ENCODE assay signal across 1 cellular context in the genomic region with DNA sequence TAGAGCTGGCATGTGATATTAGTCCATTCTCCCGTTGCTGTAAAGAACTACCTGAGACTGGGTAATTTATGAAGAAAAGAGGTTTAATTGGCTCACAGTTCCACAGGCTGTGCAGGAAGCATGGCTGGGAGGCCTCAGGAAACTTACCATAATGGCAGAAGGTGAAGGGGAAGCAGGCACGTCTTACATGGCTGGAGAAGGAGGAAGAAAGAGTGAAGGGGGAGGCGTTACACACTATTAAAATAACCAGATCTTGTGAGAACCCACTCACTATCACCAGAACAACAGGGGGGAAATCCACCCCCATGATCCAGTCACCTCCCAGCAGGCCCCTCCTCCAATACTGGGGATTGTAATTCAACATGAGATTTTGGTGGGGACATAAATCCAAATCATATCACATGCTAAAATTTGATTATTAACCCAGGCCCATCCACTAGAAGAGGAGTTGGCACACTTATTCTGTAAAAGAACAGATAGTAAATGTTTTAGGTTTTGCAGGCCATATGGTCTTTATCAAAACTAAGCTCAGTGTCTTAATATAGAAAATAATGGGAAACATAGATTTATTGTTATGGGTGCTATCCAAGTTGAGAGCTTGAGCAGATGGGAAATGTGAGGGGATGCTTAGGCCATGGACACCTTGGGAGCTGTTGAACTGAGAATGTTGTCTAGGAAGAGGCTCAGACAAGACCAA.
TF ChIP-seq lines count a peak whose summit lies in the region.

No MANE protein-coding gene starts in this region.

TF ChIP-seq in K562, 482 proteins besides CTCF, POLR2A, EP300 and RAD21:
- TF ChIP-seq KDM2B (CRISPR knock-in tag; IDR thresholded peaks at IDR 0.05) (no peak), HCFC1 (IDR thresholded peaks at IDR 0.05; ENCODE audit: low read depth, low read length) (no peak), ZNF696 (CRISPR knock-in tag; conservative IDR thresholded peaks at IDR 0.05) (no peak), ZNF431 (CRISPR knock-in tag; IDR thresholded peaks at IDR 0.05) (peak; percentile 95), ADNP (tag; IDR thresholded peaks at IDR 0.05) (no peak), SIN3B (IDR thresholded peaks at IDR 0.05; ENCODE audit: low read depth) (no peak), ZFP36 (IDR thresholded peaks at IDR 0.05; ENCODE audit: low read depth, low read length, partially characterized antibody) (peak; percentile 16), C11orf30 (IDR thresholded peaks at IDR 0.05; ENCODE audit: low read depth) (no peak), ZBTB7A (IDR thresholded peaks at IDR 0.05; ENCODE audit: borderline replicate concordance, control insufficient read depth, low read depth, low read length) (no peak), TARDBP (IDR thresholded peaks at IDR 0.05) (no peak), EGR1 (conservative IDR thresholded peaks at IDR 0.05) (no peak), BMI1 (IDR thresholded peaks at IDR 0.05; ENCODE audit: low read length) (no peak), SP1 (CRISPR knock-in tag; IDR thresholded peaks at IDR 0.05) (no peak)
- TF ChIP-seq, protein P1, sequence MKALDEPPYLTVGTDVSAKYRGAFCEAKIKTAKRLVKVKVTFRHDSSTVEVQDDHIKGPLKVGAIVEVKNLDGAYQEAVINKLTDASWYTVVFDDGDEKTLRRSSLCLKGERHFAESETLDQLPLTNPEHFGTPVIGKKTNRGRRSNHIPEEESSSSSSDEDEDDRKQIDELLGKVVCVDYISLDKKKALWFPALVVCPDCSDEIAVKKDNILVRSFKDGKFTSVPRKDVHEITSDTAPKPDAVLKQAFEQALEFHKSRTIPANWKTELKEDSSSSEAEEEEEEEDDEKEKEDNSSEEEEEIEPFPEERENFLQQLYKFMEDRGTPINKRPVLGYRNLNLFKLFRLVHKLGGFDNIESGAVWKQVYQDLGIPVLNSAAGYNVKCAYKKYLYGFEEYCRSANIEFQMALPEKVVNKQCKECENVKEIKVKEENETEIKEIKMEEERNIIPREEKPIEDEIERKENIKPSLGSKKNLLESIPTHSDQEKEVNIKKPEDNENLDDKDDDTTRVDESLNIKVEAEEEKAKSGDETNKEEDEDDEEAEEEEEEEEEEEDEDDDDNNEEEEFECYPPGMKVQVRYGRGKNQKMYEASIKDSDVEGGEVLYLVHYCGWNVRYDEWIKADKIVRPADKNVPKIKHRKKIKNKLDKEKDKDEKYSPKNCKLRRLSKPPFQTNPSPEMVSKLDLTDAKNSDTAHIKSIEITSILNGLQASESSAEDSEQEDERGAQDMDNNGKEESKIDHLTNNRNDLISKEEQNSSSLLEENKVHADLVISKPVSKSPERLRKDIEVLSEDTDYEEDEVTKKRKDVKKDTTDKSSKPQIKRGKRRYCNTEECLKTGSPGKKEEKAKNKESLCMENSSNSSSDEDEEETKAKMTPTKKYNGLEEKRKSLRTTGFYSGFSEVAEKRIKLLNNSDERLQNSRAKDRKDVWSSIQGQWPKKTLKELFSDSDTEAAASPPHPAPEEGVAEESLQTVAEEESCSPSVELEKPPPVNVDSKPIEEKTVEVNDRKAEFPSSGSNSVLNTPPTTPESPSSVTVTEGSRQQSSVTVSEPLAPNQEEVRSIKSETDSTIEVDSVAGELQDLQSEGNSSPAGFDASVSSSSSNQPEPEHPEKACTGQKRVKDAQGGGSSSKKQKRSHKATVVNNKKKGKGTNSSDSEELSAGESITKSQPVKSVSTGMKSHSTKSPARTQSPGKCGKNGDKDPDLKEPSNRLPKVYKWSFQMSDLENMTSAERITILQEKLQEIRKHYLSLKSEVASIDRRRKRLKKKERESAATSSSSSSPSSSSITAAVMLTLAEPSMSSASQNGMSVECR (CRISPR knock-in tag; IDR thresholded peaks at IDR 0.05): no peak
- TF ChIP-seq, protein P2, sequence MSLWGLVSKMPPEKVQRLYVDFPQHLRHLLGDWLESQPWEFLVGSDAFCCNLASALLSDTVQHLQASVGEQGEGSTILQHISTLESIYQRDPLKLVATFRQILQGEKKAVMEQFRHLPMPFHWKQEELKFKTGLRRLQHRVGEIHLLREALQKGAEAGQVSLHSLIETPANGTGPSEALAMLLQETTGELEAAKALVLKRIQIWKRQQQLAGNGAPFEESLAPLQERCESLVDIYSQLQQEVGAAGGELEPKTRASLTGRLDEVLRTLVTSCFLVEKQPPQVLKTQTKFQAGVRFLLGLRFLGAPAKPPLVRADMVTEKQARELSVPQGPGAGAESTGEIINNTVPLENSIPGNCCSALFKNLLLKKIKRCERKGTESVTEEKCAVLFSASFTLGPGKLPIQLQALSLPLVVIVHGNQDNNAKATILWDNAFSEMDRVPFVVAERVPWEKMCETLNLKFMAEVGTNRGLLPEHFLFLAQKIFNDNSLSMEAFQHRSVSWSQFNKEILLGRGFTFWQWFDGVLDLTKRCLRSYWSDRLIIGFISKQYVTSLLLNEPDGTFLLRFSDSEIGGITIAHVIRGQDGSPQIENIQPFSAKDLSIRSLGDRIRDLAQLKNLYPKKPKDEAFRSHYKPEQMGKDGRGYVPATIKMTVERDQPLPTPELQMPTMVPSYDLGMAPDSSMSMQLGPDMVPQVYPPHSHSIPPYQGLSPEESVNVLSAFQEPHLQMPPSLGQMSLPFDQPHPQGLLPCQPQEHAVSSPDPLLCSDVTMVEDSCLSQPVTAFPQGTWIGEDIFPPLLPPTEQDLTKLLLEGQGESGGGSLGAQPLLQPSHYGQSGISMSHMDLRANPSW (CRISPR knock-in tag; IDR thresholded peaks at IDR 0.05): no peak
- TF ChIP-seq, protein P3, sequence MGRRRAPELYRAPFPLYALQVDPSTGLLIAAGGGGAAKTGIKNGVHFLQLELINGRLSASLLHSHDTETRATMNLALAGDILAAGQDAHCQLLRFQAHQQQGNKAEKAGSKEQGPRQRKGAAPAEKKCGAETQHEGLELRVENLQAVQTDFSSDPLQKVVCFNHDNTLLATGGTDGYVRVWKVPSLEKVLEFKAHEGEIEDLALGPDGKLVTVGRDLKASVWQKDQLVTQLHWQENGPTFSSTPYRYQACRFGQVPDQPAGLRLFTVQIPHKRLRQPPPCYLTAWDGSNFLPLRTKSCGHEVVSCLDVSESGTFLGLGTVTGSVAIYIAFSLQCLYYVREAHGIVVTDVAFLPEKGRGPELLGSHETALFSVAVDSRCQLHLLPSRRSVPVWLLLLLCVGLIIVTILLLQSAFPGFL (CRISPR knock-in tag; IDR thresholded peaks at IDR 0.05): no peak
